Comparison of ENCODE assay signal across 13 cellular contexts in the genomic region with DNA sequence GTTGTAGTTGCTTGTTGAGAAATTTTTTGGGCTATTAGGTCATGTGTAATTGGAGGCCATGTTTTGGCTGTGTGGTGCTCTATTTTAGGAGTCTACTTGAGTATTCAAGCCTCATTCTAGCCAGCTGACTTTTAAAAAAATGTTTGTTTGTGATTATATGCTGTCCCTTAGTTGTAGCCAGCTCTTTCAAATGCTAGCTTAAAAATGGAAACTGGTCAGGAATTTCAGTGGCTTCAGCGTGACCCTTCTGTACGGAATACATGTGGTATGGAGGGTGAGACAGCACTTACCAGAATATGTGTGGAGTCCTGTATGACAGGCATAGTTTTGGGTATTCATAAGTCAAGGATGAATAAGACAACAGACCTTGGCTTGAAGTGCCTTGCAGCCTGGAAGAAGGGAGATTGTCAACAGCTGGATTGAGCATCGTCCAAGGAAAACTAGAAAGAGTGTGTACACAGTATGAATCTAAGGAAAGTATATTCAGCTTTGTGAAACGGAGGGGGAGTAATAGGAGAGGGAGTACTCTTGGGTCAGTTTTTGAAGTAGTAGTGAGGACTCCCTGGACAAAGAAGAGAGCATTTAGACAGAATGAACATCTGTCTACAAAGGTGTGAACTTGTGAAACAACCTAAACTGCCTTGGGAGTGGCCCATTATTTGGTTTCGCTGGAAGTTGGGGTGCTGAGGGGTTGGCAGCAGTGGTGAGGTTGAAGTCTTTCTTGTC. TPM values are rescaled to one million over a fixed set of nuclear protein-coding genes. Genes with fewer than 3 reads are reported as not detected.
A peak's percentile ranks its signal among the peaks of the same experiment; 100 is the strongest.
DNase-seq lines count a peak whose midpoint lies in the region; ATAC-seq and TF ChIP-seq lines count a peak whose summit lies in the region.
"Had no signal": no experiment of that assay in that cellular context is flagged by ENCODE, and none has a peak within 500 bp of the region (broad histone marks: within the 10 kb centered on the region; RNA-seq: fewer than 3 reads in every experiment).

No MANE protein-coding gene starts in this region.

- DNase-seq in AG08396 (ENCODE audit: low spot score) (peak; percentile 66), osteoblast (ENCODE audit: insufficient read length, low spot score, missing footprints) (peak; percentile 91), epidermal melanocyte (ENCODE audit: insufficient read length, low spot score) (no peak), sciatic nerve (ENCODE audit: low spot score) (no peak), T-cell (no peak)
- DNase-seq in activated naive CD8-positive, alpha-beta T cell treated with anti-CD3 and anti-CD28 coated beads for 36 hours: no peak
- DNase-seq in stimulated activated CD4-positive, alpha-beta T cell treated with anti-CD3 and anti-CD28 coated beads, Interleukin-4, amount 100 ng/mL, for 24 hours: no peak
- DNase-seq: activated CD4-positive, alpha-beta T cell treated with anti-CD3 and anti-CD28 coated beads for 4 hours; activated T-cell treated with anti-CD3 and anti-CD28 coated beads, Interleukin-2, amount 50 U/mL, for 1 hour; hypothalamus; NCI-H1092 had no signal

- no peak for TF ChIP-seq POLR2A in gastroesophageal sphincter (IDR thresholded peaks at IDR 0.05)

- H3K36me3 ChIP-seq in gastroesophageal sphincter: peaks cover 3 to 97% of the 10 kb centered on the region in 2 donors
- peaks cover 78% of the 10 kb centered on the region for H3K36me3 ChIP-seq in osteoblast (ENCODE audit: insufficient read depth, low read length)

- H2AFZ ChIP-seq in osteoblast (ENCODE audit: low read length): no peak overlapping the region

- no peak overlapping the region for H3K4me3 Mint-ChIP-seq in activated naive CD8-positive, alpha-beta T cell treated with anti-CD3 and anti-CD28 coated beads for 36 hours
- no peak overlapping the region for H3K4me3 Mint-ChIP-seq in T-cell

- no peak overlapping the region for H3K4me3 ChIP-seq in gastroesophageal sphincter
- no peak overlapping the region for H3K4me3 ChIP-seq in osteoblast (ENCODE audit: insufficient read depth, low read length)

- no peak for TF ChIP-seq CTCF in gastroesophageal sphincter (IDR thresholded peaks at IDR 0.05)
- no peak for TF ChIP-seq CTCF in osteoblast (IDR thresholded peaks at IDR 0.05; ENCODE audit: extremely low read depth, low read depth, low read length)

- TF ChIP-seq EP300 in gastroesophageal sphincter (IDR thresholded peaks at IDR 0.05): no peak

- H3K79me2 ChIP-seq in osteoblast (ENCODE audit: insufficient read depth, low read length): peaks cover 74% of the 10 kb centered on the region

- peak overlapping the region; percentile 43 for H3K27ac Mint-ChIP-seq in activated naive CD8-positive, alpha-beta T cell treated with anti-CD3 and anti-CD28 coated beads for 36 hours
- H3K27ac Mint-ChIP-seq in T-cell: no peak overlapping the region

- H3K36me3 Mint-ChIP-seq in activated naive CD8-positive, alpha-beta T cell treated with anti-CD3 and anti-CD28 coated beads for 36 hours: peaks cover 38% of the 10 kb centered on the region
- peaks cover 66% of the 10 kb centered on the region for H3K36me3 Mint-ChIP-seq in T-cell

- H3K27me3 Mint-ChIP-seq in activated naive CD8-positive, alpha-beta T cell treated with anti-CD3 and anti-CD28 coated beads for 36 hours: no peaks in the 10 kb centered on the region
- H3K27me3 Mint-ChIP-seq in T-cell: no peaks in the 10 kb centered on the region

- peaks cover 2% of the 10 kb centered on the region for H3K4me1 Mint-ChIP-seq in activated naive CD8-positive, alpha-beta T cell treated with anti-CD3 and anti-CD28 coated beads for 36 hours
- H3K4me1 Mint-ChIP-seq in T-cell: peaks cover 3 to 17% (median 4%) of the 10 kb centered on the region in 3 donors

- H3K27me3 ChIP-seq in gastroesophageal sphincter (no peaks in the 10 kb centered on the region), osteoblast (ENCODE audit: insufficient read depth, low read length) (no peaks in the 10 kb centered on the region)

- intact Hi-C loops in sciatic nerve (cut with DNase I): no loop called here

- H3K4me1 ChIP-seq in gastroesophageal sphincter (peaks cover 0 to 8% (median 0%) of the 10 kb centered on the region in 3 donors), osteoblast (ENCODE audit: insufficient read depth, low read length) (peaks cover 19% of the 10 kb centered on the region)

- ATAC-seq in gastroesophageal sphincter (peak; percentile 41), sciatic nerve (no peak), T-cell (replicated peaks in 1 of 4) (no peak)
- ATAC-seq: Panc1 had no signal

- H3K9me3 Mint-ChIP-seq in activated naive CD8-positive, alpha-beta T cell treated with anti-CD3 and anti-CD28 coated beads for 36 hours: no peaks in the 10 kb centered on the region
- H3K9me3 Mint-ChIP-seq in T-cell: no peaks in the 10 kb centered on the region

- H3K4me2 ChIP-seq in osteoblast (ENCODE audit: insufficient read depth, low read length): peak overlapping the region; percentile 4

- H3K27ac ChIP-seq in gastroesophageal sphincter: peak overlapping the region in 1 of 4 donors; percentile 42
- H3K27ac ChIP-seq in osteoblast (ENCODE audit: low read depth, low read length): peak overlapping the region; percentile 73

- CTCF ChIA-PET in T-cell (lab: Charles Lee): no interaction called here

- 63 to 85% methylated on average over 4 to 5 of the region's 5 CpGs for WGBS in gastroesophageal sphincter (ENCODE audit: low coverage in 1 of 2), 2 donors

- no peaks in the 10 kb centered on the region for H3K9me3 ChIP-seq in gastroesophageal sphincter
- no peaks in the 10 kb centered on the region for H3K9me3 ChIP-seq in osteoblast (ENCODE audit: low read depth, low read length)

- H4K20me1 ChIP-seq in osteoblast (ENCODE audit: insufficient read depth, low read length): peaks cover 32% of the 10 kb centered on the region

- POLR2A ChIA-PET in T-cell (lab: Charles Lee): no interaction called here

RNA-seq across cellular contexts. Expression of a gene that starts 20.0 kb away (rescaled TPM):
- under 1 TPM; 0.23 to 0.36 TPM for total RNA-seq in activated naive CD8-positive, alpha-beta T cell treated with anti-CD3 and anti-CD28 coated beads for 36 hours
- total RNA-seq in gastroesophageal sphincter (10 to 100 TPM; 18.8 to 59.6 (median 43.6) TPM), osteoblast (38.7 and 43.9 TPM in 2 replicates), sciatic nerve (50.1 TPM), T-cell (1 to 10 TPM in 1 of 5 donors, under 1 TPM in 4; 0.21 to 1.2 (median 0.50) TPM)

RNA-seq across cellular contexts. Expression of a gene that starts 33.4 kb away (rescaled TPM):
- 100 to 1,000 TPM; 174 to 177 TPM for total RNA-seq in activated naive CD8-positive, alpha-beta T cell treated with anti-CD3 and anti-CD28 coated beads for 36 hours
- total RNA-seq in gastroesophageal sphincter (100 to 1,000 TPM in 1 of 4 donors, 10 to 100 TPM in 3; 71.3 to 131 (median 84.7) TPM), osteoblast (112 and 121 TPM in 2 replicates), sciatic nerve (84.0 TPM), T-cell (10 to 100 TPM; 61.7 to 87.2 (median 71.3) TPM)

RNA-seq across cellular contexts. Expression of a gene that starts 57.3 kb away (rescaled TPM):
- 10 to 100 TPM; 42.0 to 43.7 TPM for total RNA-seq in activated naive CD8-positive, alpha-beta T cell treated with anti-CD3 and anti-CD28 coated beads for 36 hours
- total RNA-seq in gastroesophageal sphincter (10 to 100 TPM in 3 of 4 donors, 1 to 10 TPM in 1; 8.2 to 19.8 (median 14.6) TPM), osteoblast (9.4 and 10.5 TPM in 2 replicates), sciatic nerve (11.6 TPM), T-cell (10 to 100 TPM in 4 of 5 donors, 1 to 10 TPM in 1; 9.4 to 14.8 (median 14.2) TPM)

Comparison
In these comparisons a context has a peak if more than half of its experiments do, and no peak if none do; other contexts are left out.
1. DNase-seq: peak in AG08396 (single experiment) and osteoblast (single experiment); none in activated naive CD8-positive, alpha-beta T cell treated with anti-CD3 and anti-CD28 coated beads for 36 hours (single experiment), epidermal melanocyte (single experiment), stimulated activated CD4-positive, alpha-beta T cell treated with anti-CD3 and anti-CD28 coated beads, Interleukin-4, amount 100 ng/mL, for 24 hours (single experiment), sciatic nerve (single experiment) and T-cell (0 of 34).
2. RNA of a gene that starts 20.0 kb away (total RNA-seq): 18.8 to 59.6 TPM in gastroesophageal sphincter, 50.1 TPM in sciatic nerve (single experiment) and 38.7 to 43.9 TPM in osteoblast; 0.21 to 1.2 TPM in T-cell and 0.23 to 0.36 TPM in activated naive CD8-positive, alpha-beta T cell treated with anti-CD3 and anti-CD28 coated beads for 36 hours; every median in the first group is over 4 times any median in the second.